In the genomic region with DNA sequence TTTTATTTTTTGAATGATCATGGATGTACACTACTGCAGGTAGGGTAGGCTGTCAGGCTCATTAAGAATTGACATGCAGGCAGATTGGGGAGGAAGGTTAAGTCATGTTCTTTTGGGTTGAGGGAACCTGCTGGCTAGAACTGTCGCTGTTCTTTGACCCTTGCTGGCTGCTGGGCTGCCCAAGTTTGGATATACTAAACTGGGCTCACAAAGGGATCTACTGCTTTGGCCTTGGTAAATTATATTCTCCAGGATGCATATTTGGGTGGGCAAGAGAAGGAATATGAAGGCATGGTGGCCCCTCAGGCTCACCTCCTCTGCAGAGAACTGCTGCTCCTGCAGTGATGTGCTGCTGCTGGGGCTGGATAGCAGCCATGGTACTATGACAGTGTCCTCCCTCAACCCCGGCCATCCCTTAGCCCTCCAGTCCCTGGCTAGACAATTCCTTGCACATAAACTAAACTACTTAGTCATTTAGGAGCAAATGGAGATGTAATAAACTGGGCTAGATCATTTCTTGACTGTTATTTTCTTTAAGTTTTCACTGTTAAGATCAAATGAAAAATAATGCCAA, we compare ENCODE assay signal across 9 cellular contexts. TPM values are rescaled to one million over a fixed set of nuclear protein-coding genes. Genes with fewer than 3 reads are reported as not detected.
A peak's percentile ranks its signal among the peaks of the same experiment; 100 is the strongest.
DNase-seq lines count a peak whose midpoint lies in the region; ATAC-seq, FAIRE-seq and TF ChIP-seq lines count a peak whose summit lies in the region.
"Had no signal": no experiment of that assay in that cellular context is flagged by ENCODE, and none has a peak within 500 bp of the region (broad histone marks: within the 10 kb centered on the region; RNA-seq: fewer than 3 reads in every experiment).

No MANE protein-coding gene starts in this region.

- TF ChIP-seq CTCF in A549 (IDR thresholded peaks at IDR 0.05) (no peak), HFFc6 (IDR thresholded peaks at IDR 0.05) (no peak), choroid plexus epithelial cell (conservative IDR thresholded peaks at IDR 0.05; ENCODE audit: low read depth, low read length) (no peak), GM10266 (IDR thresholded peaks at IDR 0.05; ENCODE audit: control insufficient read depth, insufficient read depth, low read depth, missing control alignments) (no peak), omental fat pad (IDR thresholded peaks at IDR 0.05) (no peak)

- H3K9me3 ChIP-seq in A549: no peaks in the 10 kb centered on the region
- no peaks in the 10 kb centered on the region for H3K9me3 ChIP-seq in muscle layer of duodenum (ENCODE audit: control insufficient read depth in 1 of 2, low read length in 2 of 2)

- TF ChIP-seq EP300 in A549 (IDR thresholded peaks at IDR 0.05): no peak

- peak overlapping the region; percentile 31; the same call in 1 of the 2 replicates for H3K4me3 Mint-ChIP-seq in HFFc6

- H3K27me3 ChIP-seq in muscle layer of duodenum (ENCODE audit: low read depth, low read length): no peaks in the 10 kb centered on the region

- H3K4me1 Mint-ChIP-seq in HFFc6 (ENCODE audit: low read depth): peaks cover 85% of the 10 kb centered on the region

- POLR2A ChIA-PET in A549 (lab: Yijun Ruan, JAX): no interaction called here

- H3K9me3 Mint-ChIP-seq in HFFc6: no peaks in the 10 kb centered on the region

- CTCF ChIA-PET in A549 (lab: Yijun Ruan, JAX): no interaction called here

- peaks cover 4 to 13% of the 10 kb centered on the region in 2 donors for H3K36me3 ChIP-seq in muscle layer of duodenum (ENCODE audit: control insufficient read depth in 1 of 2, insufficient read depth in 2 of 2, low read length in 2 of 2)

- peak overlapping the region; percentile 89 for H3K27ac Mint-ChIP-seq in HFFc6

- no peak for TF ChIP-seq RAD21 in A549 (conservative IDR thresholded peaks at IDR 0.05 in 1 of 2, IDR thresholded peaks at IDR 0.05 in 1 of 2)

- H3K4me3 ChIP-seq in A549 (no peak overlapping the region), choroid plexus epithelial cell (ENCODE audit: low read depth, low read length) (no peak overlapping the region), muscle layer of duodenum (ENCODE audit: low read depth in 1 of 2, low read length in 2 of 2) (peak overlapping the region in 1 of 2 donors; percentile 8)

- no peak for TF ChIP-seq POLR2A in A549 (IDR thresholded peaks at IDR 0.05; ENCODE audit: low read length)

- no peaks in the 10 kb centered on the region; the same call in 1 of the 2 replicates for H3K36me3 Mint-ChIP-seq in HFFc6 (ENCODE audit: low read depth)

- no peak for ATAC-seq in A549
- ATAC-seq in HG02642 (IDR thresholded peaks at IDR 0.05; ENCODE audit: poor library complexity, unreplicated experiment): no peak
- ATAC-seq in omental fat pad (ENCODE audit: low FRiP score): no peak

- 78% methylated on average over 2 of the region's 2 CpGs for WGBS in A549 (ENCODE audit: missing lambda C conversion rate)

- H3K4me1 ChIP-seq in A549: peaks cover 63% of the 10 kb centered on the region
- peaks cover 35 to 41% of the 10 kb centered on the region in 2 donors for H3K4me1 ChIP-seq in muscle layer of duodenum (ENCODE audit: control insufficient read depth in 1 of 2, insufficient read depth in 2 of 2, low read length in 2 of 2)

- FAIRE-seq in A549 (lab: Jason Lieb, UNC): no peak

- no peak overlapping the region; a peak in 1 of 6 replicates for H3K27ac ChIP-seq in A549
- H3K27ac ChIP-seq in muscle layer of duodenum (ENCODE audit: low read length): peak overlapping the region; percentile 97

- no peaks in the 10 kb centered on the region; the same call in 1 of the 2 replicates for H3K27me3 Mint-ChIP-seq in HFFc6 (ENCODE audit: insufficient read depth)

- H3K4me2 ChIP-seq in A549: peak overlapping the region; percentile 93

- DNase-seq in A549 (ENCODE audit: low read depth in 1 of 2, low spot score in 1 of 2) (no peak), HFFc6 (no peak), choroid plexus epithelial cell (ENCODE audit: low read depth) (peak; percentile 15), GM10266 (ENCODE audit: extremely low spot score) (no peak), COLO668 (lab: John Stamatoyannopoulos, UW; ENCODE audit: unreplicated experiment) (no peak), omental fat pad (ENCODE audit: low spot score) (no peak)
- DNase-seq: NCI-H226 had no signal

TF ChIP-seq in A549, 52 proteins besides CTCF, POLR2A, EP300 and RAD21:
- TF ChIP-seq, protein P1, sequence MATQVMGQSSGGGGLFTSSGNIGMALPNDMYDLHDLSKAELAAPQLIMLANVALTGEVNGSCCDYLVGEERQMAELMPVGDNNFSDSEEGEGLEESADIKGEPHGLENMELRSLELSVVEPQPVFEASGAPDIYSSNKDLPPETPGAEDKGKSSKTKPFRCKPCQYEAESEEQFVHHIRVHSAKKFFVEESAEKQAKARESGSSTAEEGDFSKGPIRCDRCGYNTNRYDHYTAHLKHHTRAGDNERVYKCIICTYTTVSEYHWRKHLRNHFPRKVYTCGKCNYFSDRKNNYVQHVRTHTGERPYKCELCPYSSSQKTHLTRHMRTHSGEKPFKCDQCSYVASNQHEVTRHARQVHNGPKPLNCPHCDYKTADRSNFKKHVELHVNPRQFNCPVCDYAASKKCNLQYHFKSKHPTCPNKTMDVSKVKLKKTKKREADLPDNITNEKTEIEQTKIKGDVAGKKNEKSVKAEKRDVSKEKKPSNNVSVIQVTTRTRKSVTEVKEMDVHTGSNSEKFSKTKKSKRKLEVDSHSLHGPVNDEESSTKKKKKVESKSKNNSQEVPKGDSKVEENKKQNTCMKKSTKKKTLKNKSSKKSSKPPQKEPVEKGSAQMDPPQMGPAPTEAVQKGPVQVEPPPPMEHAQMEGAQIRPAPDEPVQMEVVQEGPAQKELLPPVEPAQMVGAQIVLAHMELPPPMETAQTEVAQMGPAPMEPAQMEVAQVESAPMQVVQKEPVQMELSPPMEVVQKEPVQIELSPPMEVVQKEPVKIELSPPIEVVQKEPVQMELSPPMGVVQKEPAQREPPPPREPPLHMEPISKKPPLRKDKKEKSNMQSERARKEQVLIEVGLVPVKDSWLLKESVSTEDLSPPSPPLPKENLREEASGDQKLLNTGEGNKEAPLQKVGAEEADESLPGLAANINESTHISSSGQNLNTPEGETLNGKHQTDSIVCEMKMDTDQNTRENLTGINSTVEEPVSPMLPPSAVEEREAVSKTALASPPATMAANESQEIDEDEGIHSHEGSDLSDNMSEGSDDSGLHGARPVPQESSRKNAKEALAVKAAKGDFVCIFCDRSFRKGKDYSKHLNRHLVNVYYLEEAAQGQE (IDR thresholded peaks at IDR 0.05): no peak
- TF ChIP-seq JUN (IDR thresholded peaks at IDR 0.05): no peak
TF ChIP-seq in A549: peak in this region for 0.

RNA-seq across cellular contexts. Expression of a gene that starts 6.1 kb away (rescaled TPM):
- polyA plus RNA-seq in A549 (2011; rRNA removed) (171 and 188 TPM in 2 replicates), A549 (2017; fragmentation: RNase III; extraction: RNeasy Plus Mini Kit Qiagen cat#74134 plus additional on column Dnase treatment) (109 to 124 TPM (median 119 TPM) in 3 replicates)
- 86.8 and 87.2 TPM in 2 replicates for polyA plus RNA-seq in A549 (2012; cell fraction: cytosol; rRNA removed)
- polyA plus RNA-seq in A549 (2012; cell fraction: nucleus; rRNA removed): 122 and 143 TPM in 2 replicates
- 205 and 248 TPM in 2 replicates for polyA minus RNA-seq in A549 (2011; rRNA and poly(A)+ RNA removed)
- total RNA-seq in HFFc6 (2021; fragmentation: NEBNext Ultra II Directional; extraction: Animal tissue kit (Norgen Biotek cat#: 25700)): 100 to 1,000 TPM; 192 to 244 (median 222) TPM
- total RNA-seq in omental fat pad: 100 to 1,000 TPM; 188 to 490 (median 254) TPM
